Comparison of ENCODE assay signal across 15 cellular contexts in the genomic region with DNA sequence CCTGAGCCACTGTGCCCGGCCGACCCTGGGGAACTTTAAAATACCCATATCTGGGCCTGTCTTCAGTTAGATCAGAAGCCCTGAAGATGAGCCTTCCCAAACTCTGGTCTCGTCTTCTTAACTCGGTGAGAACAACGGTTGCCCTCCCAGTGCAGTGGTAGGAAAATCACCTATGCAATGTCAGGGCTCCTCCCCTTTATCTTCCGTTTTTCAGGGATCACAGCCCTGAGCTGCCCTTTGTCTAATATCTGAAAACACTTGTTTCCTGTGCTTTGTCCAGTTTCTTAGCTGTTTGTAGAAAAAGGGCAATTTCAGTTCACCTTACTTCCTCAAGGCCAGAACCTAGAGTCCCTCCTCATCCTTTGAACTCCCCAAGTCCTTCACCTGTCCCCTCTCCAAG. TPM values are rescaled to one million over a fixed set of nuclear protein-coding genes. Genes with fewer than 3 reads are reported as not detected.
DNase-seq lines count a peak whose midpoint lies in the region; ATAC-seq and TF ChIP-seq lines count a peak whose summit lies in the region.
"Had no signal": no experiment of that assay in that cellular context is flagged by ENCODE, and none has a peak within 500 bp of the region (broad histone marks: within the 10 kb centered on the region; RNA-seq: fewer than 3 reads in every experiment).

No MANE protein-coding gene starts in this region.

- peak overlapping the region; percentile 80 for H3K4me3 Mint-ChIP-seq in T-helper 2 cell treated with Interferon-gamma antibody and Interleukin-4, amounts not matched to agents 5 μg/mL and 100 μg/mL, for 36 hours
- H3K4me3 Mint-ChIP-seq in activated T-helper 1 cell treated with anti-CD3 and anti-CD28 coated beads, Interleukin-12 subunit alpha, Interleukin-12 subunit beta, Interleukin-2, Interleukin-4 antibody, amounts not matched to agents 30 ng/mL and 10 ng/mL and 1 ng/mL, durations not matched to agents 14 hours and 24 hours and 36 hours: peak overlapping the region; percentile 48
- H3K4me3 Mint-ChIP-seq in natural killer cell treated with Interleukin-12 subunit alpha and Interleukin-12 subunit beta and Interleukin-15 and Interleukin-18, amount 100 ng/mL, for 72 hours: peak overlapping the region; percentile 81

- H3K27me3 ChIP-seq in vagina: no peaks in the 10 kb centered on the region

- no peak overlapping the region for H3K27ac ChIP-seq in vagina
- H3K27ac ChIP-seq: tibial artery had no signal

- peaks cover 0 to 2% of the 10 kb centered on the region in 2 donors for H3K36me3 ChIP-seq in vagina

- H3K4me3 ChIP-seq in Jurkat, Clone E6-1 (ENCODE audit: low read length): peak overlapping the region; percentile 20; the same call in 1 of the 2 replicates
- no peak overlapping the region for H3K4me3 ChIP-seq in vagina
- H3K4me3 ChIP-seq: smooth muscle cell, tibial artery had no signal

- no peaks in the 10 kb centered on the region for H3K9me3 Mint-ChIP-seq in T-helper 2 cell treated with Interferon-gamma antibody and Interleukin-4, amounts not matched to agents 5 μg/mL and 100 μg/mL, for 36 hours
- no peaks in the 10 kb centered on the region for H3K9me3 Mint-ChIP-seq in activated T-helper 1 cell treated with anti-CD3 and anti-CD28 coated beads, Interleukin-12 subunit alpha, Interleukin-12 subunit beta, Interleukin-2, Interleukin-4 antibody, amounts not matched to agents 30 ng/mL and 10 ng/mL and 1 ng/mL, durations not matched to agents 14 hours and 24 hours and 36 hours
- H3K9me3 Mint-ChIP-seq in natural killer cell treated with Interleukin-12 subunit alpha and Interleukin-12 subunit beta and Interleukin-15 and Interleukin-18, amount 100 ng/mL, for 72 hours: peaks cover 3% of the 10 kb centered on the region

- DNase-seq in T-helper 2 cell treated with Interferon-gamma antibody and Interleukin-4, amounts not matched to agents 5 μg/mL and 100 μg/mL, for 36 hours (ENCODE audit: low spot score): no peak
- DNase-seq in T-helper 2 cell: no peak
- no peak for DNase-seq in Jurkat, Clone E6-1 (ENCODE audit: low read depth, low spot score)
- no peak for DNase-seq in activated T-helper 1 cell treated with anti-CD3 and anti-CD28 coated beads, Interleukin-12 subunit alpha, Interleukin-12 subunit beta, Interleukin-2, Interleukin-4 antibody, amounts not matched to agents 30 ng/mL and 10 ng/mL and 1 ng/mL, durations not matched to agents 14 hours and 24 hours and 36 hours (ENCODE audit: low spot score)
- DNase-seq in natural killer cell treated with Interleukin-12 subunit alpha and Interleukin-12 subunit beta and Interleukin-15 and Interleukin-18, amount 100 ng/mL, for 72 hours (ENCODE audit: low spot score): peak; percentile 53
- no peak for DNase-seq in cerebellar nuclear complex (lab: John Stamatoyannopoulos, UW)
- DNase-seq in stimulated activated CD8-positive, alpha-beta memory T cell treated with anti-CD3 and anti-CD28 coated beads, Interleukin-4, amount 100 ng/mL, for 48 hours: no peak
- DNase-seq in vagina (ENCODE audit: extremely low spot score in 2 of 2): no peak
- DNase-seq: DMS 273 treated with DMSO at 0.1 percent for 48 hours, NCI-H2081 treated with DMSO at 0.1 percent for 48 hours, NCI-H82, SHP77 treated with DMSO at 0.1 percent for 48 hours, tibial artery had no signal

- no peak for TF ChIP-seq CTCF in vagina (IDR thresholded peaks at IDR 0.05)

- intact Hi-C loops in activated T-helper 1 cell treated with anti-CD3 and anti-CD28 coated beads, Interleukin-12 subunit alpha, Interleukin-12 subunit beta, Interleukin-2, Interleukin-4 antibody, amounts not matched to agents 30 ng/mL and 10 ng/mL and 1 ng/mL, durations not matched to agents 14 hours and 24 hours and 36 hours (cut with micrococcal nuclease): loop anchor here (1.0 to 2.0 kb wide), 5 partner anchors 9 to 60 kb away; partner anchors contain the start of genes C11orf68, DRAP1, FIBP and SART1
- intact Hi-C loops in vagina (cut with DNase I): no loop called here

- H3K27me3 Mint-ChIP-seq in T-helper 2 cell treated with Interferon-gamma antibody and Interleukin-4, amounts not matched to agents 5 μg/mL and 100 μg/mL, for 36 hours (ENCODE audit: low read depth): no peaks in the 10 kb centered on the region
- H3K27me3 Mint-ChIP-seq in activated T-helper 1 cell treated with anti-CD3 and anti-CD28 coated beads, Interleukin-12 subunit alpha, Interleukin-12 subunit beta, Interleukin-2, Interleukin-4 antibody, amounts not matched to agents 30 ng/mL and 10 ng/mL and 1 ng/mL, durations not matched to agents 14 hours and 24 hours and 36 hours (ENCODE audit: insufficient read depth): peaks cover 2% of the 10 kb centered on the region
- H3K27me3 Mint-ChIP-seq in natural killer cell treated with Interleukin-12 subunit alpha and Interleukin-12 subunit beta and Interleukin-15 and Interleukin-18, amount 100 ng/mL, for 72 hours: no peaks in the 10 kb centered on the region

- no peak for TF ChIP-seq POLR2A in vagina (IDR thresholded peaks at IDR 0.05)

- ATAC-seq in natural killer cell treated with Interleukin-12 subunit alpha and Interleukin-12 subunit beta and Interleukin-15 and Interleukin-18, amount 100 ng/mL, for 72 hours: no peak

- H3K9me3 ChIP-seq in vagina: no peaks in the 10 kb centered on the region
- H3K9me3 ChIP-seq: tibial artery had no signal

- H3K27ac Mint-ChIP-seq in T-helper 2 cell treated with Interferon-gamma antibody and Interleukin-4, amounts not matched to agents 5 μg/mL and 100 μg/mL, for 36 hours: peak overlapping the region; percentile 95
- H3K27ac Mint-ChIP-seq in activated T-helper 1 cell treated with anti-CD3 and anti-CD28 coated beads, Interleukin-12 subunit alpha, Interleukin-12 subunit beta, Interleukin-2, Interleukin-4 antibody, amounts not matched to agents 30 ng/mL and 10 ng/mL and 1 ng/mL, durations not matched to agents 14 hours and 24 hours and 36 hours: peak overlapping the region; percentile 92
- peak overlapping the region; percentile 83 to 97 for H3K27ac Mint-ChIP-seq in natural killer cell treated with Interleukin-12 subunit alpha and Interleukin-12 subunit beta and Interleukin-15 and Interleukin-18, amount 100 ng/mL, for 72 hours

- H3K36me3 Mint-ChIP-seq in T-helper 2 cell treated with Interferon-gamma antibody and Interleukin-4, amounts not matched to agents 5 μg/mL and 100 μg/mL, for 36 hours (ENCODE audit: low read depth): peaks cover 2% of the 10 kb centered on the region
- H3K36me3 Mint-ChIP-seq in activated T-helper 1 cell treated with anti-CD3 and anti-CD28 coated beads, Interleukin-12 subunit alpha, Interleukin-12 subunit beta, Interleukin-2, Interleukin-4 antibody, amounts not matched to agents 30 ng/mL and 10 ng/mL and 1 ng/mL, durations not matched to agents 14 hours and 24 hours and 36 hours (ENCODE audit: low read depth): peaks cover 3% of the 10 kb centered on the region
- no peaks in the 10 kb centered on the region for H3K36me3 Mint-ChIP-seq in natural killer cell treated with Interleukin-12 subunit alpha and Interleukin-12 subunit beta and Interleukin-15 and Interleukin-18, amount 100 ng/mL, for 72 hours

- no peaks in the 10 kb centered on the region for H3K4me1 ChIP-seq in vagina
- H3K4me1 ChIP-seq: tibial artery had no signal

- H3K4me1 Mint-ChIP-seq in T-helper 2 cell treated with Interferon-gamma antibody and Interleukin-4, amounts not matched to agents 5 μg/mL and 100 μg/mL, for 36 hours (ENCODE audit: low read depth): peaks cover 30% of the 10 kb centered on the region
- peaks cover 40% of the 10 kb centered on the region for H3K4me1 Mint-ChIP-seq in activated T-helper 1 cell treated with anti-CD3 and anti-CD28 coated beads, Interleukin-12 subunit alpha, Interleukin-12 subunit beta, Interleukin-2, Interleukin-4 antibody, amounts not matched to agents 30 ng/mL and 10 ng/mL and 1 ng/mL, durations not matched to agents 14 hours and 24 hours and 36 hours (ENCODE audit: low read depth)
- H3K4me1 Mint-ChIP-seq in natural killer cell treated with Interleukin-12 subunit alpha and Interleukin-12 subunit beta and Interleukin-15 and Interleukin-18, amount 100 ng/mL, for 72 hours (ENCODE audit: low read depth in 2 of 2): peaks cover 31% of the 10 kb centered on the region in 2 donors

RNA-seq across cellular contexts. Expression of gene DRAP1, which starts 9.4 kb away (rescaled TPM):
- polyA plus RNA-seq in Jurkat, Clone E6-1 (2012; ENCODE audit: insufficient read depth, insufficient read length): 309 TPM
- total RNA-seq in activated T-helper 1 cell treated with anti-CD3 and anti-CD28 coated beads, Interleukin-12 subunit alpha, Interleukin-12 subunit beta, Interleukin-2, Interleukin-4 antibody, amounts not matched to agents 30 ng/mL and 10 ng/mL and 1 ng/mL, durations not matched to agents 14 hours and 24 hours and 36 hours: 119 and 129 TPM in 2 replicates
- total RNA-seq in natural killer cell treated with Interleukin-12 subunit alpha and Interleukin-12 subunit beta and Interleukin-15 and Interleukin-18, amount 100 ng/mL, for 72 hours: 10 to 100 TPM; 88.5 to 95.6 TPM
- 59.2 TPM for total RNA-seq in vagina

RNA-seq across cellular contexts. Expression of gene C11orf68, which starts 9.8 kb away (rescaled TPM):
- polyA plus RNA-seq in Jurkat, Clone E6-1 (2012; ENCODE audit: insufficient read depth, insufficient read length): 22.2 TPM
- total RNA-seq in activated T-helper 1 cell treated with anti-CD3 and anti-CD28 coated beads, Interleukin-12 subunit alpha, Interleukin-12 subunit beta, Interleukin-2, Interleukin-4 antibody, amounts not matched to agents 30 ng/mL and 10 ng/mL and 1 ng/mL, durations not matched to agents 14 hours and 24 hours and 36 hours: 18.5 and 21.4 TPM in 2 replicates
- 10 to 100 TPM; 15.4 to 24.7 TPM for total RNA-seq in natural killer cell treated with Interleukin-12 subunit alpha and Interleukin-12 subunit beta and Interleukin-15 and Interleukin-18, amount 100 ng/mL, for 72 hours
- total RNA-seq in vagina: 21.1 TPM

RNA-seq across cellular contexts. Expression of gene TSGA10IP, which starts 16.6 kb away (rescaled TPM):
- not detected for polyA plus RNA-seq in Jurkat, Clone E6-1 (2012; ENCODE audit: insufficient read depth, insufficient read length)
- total RNA-seq in activated T-helper 1 cell treated with anti-CD3 and anti-CD28 coated beads, Interleukin-12 subunit alpha, Interleukin-12 subunit beta, Interleukin-2, Interleukin-4 antibody, amounts not matched to agents 30 ng/mL and 10 ng/mL and 1 ng/mL, durations not matched to agents 14 hours and 24 hours and 36 hours: not detected in 2 replicates
- total RNA-seq in natural killer cell treated with Interleukin-12 subunit alpha and Interleukin-12 subunit beta and Interleukin-15 and Interleukin-18, amount 100 ng/mL, for 72 hours: not detected
- total RNA-seq in vagina: not detected
- total RNA-seq: liver had no signal

RNA-seq across cellular contexts. Expression of gene FOSL1, which starts 28.5 kb away (rescaled TPM):
- not detected for polyA plus RNA-seq in Jurkat, Clone E6-1 (2012; ENCODE audit: insufficient read depth, insufficient read length)
- total RNA-seq in activated T-helper 1 cell treated with anti-CD3 and anti-CD28 coated beads, Interleukin-12 subunit alpha, Interleukin-12 subunit beta, Interleukin-2, Interleukin-4 antibody, amounts not matched to agents 30 ng/mL and 10 ng/mL and 1 ng/mL, durations not matched to agents 14 hours and 24 hours and 36 hours: 31.7 and 33.5 TPM in 2 replicates
- total RNA-seq in natural killer cell treated with Interleukin-12 subunit alpha and Interleukin-12 subunit beta and Interleukin-15 and Interleukin-18, amount 100 ng/mL, for 72 hours: 10 to 100 TPM in 1 of 2 donors, 1 to 10 TPM in 1; 7.9 to 18.1 TPM
- total RNA-seq in vagina: 20.9 TPM

RNA-seq across cellular contexts. Expression of gene SART1, which starts 32.9 kb away (rescaled TPM):
- 122 TPM for polyA plus RNA-seq in Jurkat, Clone E6-1 (2012; ENCODE audit: insufficient read depth, insufficient read length)
- total RNA-seq in activated T-helper 1 cell treated with anti-CD3 and anti-CD28 coated beads, Interleukin-12 subunit alpha, Interleukin-12 subunit beta, Interleukin-2, Interleukin-4 antibody, amounts not matched to agents 30 ng/mL and 10 ng/mL and 1 ng/mL, durations not matched to agents 14 hours and 24 hours and 36 hours: 110 TPM in 2 replicates
- total RNA-seq in natural killer cell treated with Interleukin-12 subunit alpha and Interleukin-12 subunit beta and Interleukin-15 and Interleukin-18, amount 100 ng/mL, for 72 hours: 100 to 1,000 TPM in 1 of 2 donors, 10 to 100 TPM in 1; 72.9 to 107 TPM
- total RNA-seq in vagina: 26.0 TPM
